1 cellular context compared by ENCODE assay signal in the genomic region with DNA sequence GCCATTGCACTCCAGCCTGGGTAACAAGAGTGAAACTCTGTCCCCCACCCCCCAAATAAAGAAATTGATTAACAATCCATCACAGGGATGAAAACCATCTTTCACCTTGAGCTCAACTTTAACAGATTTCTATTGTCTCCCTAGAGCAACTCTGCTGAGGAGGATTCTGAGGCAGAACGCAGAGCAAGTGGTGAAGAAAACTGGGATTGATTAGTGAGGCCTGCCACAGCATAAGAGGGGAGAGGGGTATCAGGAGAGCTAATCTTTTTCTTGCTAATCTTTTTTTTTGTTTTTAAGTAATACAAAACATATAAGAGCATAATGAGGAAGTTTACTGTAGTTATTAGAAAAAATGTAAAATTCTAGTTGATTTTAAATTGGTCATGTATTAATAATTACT.
TF ChIP-seq lines count a peak whose summit lies in the region.

No MANE protein-coding gene starts in this region.

TF ChIP-seq in K562, 482 proteins besides CTCF, POLR2A, EP300 and RAD21 (continued from another document):
- TF ChIP-seq, protein P1, sequence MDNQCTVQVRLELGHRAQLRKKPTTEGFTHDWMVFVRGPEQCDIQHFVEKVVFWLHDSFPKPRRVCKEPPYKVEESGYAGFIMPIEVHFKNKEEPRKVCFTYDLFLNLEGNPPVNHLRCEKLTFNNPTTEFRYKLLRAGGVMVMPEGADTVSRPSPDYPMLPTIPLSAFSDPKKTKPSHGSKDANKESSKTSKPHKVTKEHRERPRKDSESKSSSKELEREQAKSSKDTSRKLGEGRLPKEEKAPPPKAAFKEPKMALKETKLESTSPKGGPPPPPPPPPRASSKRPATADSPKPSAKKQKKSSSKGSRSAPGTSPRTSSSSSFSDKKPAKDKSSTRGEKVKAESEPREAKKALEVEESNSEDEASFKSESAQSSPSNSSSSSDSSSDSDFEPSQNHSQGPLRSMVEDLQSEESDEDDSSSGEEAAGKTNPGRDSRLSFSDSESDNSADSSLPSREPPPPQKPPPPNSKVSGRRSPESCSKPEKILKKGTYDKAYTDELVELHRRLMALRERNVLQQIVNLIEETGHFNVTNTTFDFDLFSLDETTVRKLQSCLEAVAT (IDR thresholded peaks at IDR 0.05) = peak in 1 of 2 experiments; percentile 96; a peak in 2 of 4 replicates
- TF ChIP-seq MEIS2 (IDR thresholded peaks at IDR 0.05; ENCODE audit: partially characterized antibody) = no peak
- TF ChIP-seq, protein P2, sequence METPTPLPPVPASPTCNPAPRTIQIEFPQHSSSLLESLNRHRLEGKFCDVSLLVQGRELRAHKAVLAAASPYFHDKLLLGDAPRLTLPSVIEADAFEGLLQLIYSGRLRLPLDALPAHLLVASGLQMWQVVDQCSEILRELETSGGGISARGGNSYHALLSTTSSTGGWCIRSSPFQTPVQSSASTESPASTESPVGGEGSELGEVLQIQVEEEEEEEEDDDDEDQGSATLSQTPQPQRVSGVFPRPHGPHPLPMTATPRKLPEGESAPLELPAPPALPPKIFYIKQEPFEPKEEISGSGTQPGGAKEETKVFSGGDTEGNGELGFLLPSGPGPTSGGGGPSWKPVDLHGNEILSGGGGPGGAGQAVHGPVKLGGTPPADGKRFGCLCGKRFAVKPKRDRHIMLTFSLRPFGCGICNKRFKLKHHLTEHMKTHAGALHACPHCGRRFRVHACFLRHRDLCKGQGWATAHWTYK (CRISPR knock-in tag; IDR thresholded peaks at IDR 0.05) = no peak
- TF ChIP-seq, protein P3, sequence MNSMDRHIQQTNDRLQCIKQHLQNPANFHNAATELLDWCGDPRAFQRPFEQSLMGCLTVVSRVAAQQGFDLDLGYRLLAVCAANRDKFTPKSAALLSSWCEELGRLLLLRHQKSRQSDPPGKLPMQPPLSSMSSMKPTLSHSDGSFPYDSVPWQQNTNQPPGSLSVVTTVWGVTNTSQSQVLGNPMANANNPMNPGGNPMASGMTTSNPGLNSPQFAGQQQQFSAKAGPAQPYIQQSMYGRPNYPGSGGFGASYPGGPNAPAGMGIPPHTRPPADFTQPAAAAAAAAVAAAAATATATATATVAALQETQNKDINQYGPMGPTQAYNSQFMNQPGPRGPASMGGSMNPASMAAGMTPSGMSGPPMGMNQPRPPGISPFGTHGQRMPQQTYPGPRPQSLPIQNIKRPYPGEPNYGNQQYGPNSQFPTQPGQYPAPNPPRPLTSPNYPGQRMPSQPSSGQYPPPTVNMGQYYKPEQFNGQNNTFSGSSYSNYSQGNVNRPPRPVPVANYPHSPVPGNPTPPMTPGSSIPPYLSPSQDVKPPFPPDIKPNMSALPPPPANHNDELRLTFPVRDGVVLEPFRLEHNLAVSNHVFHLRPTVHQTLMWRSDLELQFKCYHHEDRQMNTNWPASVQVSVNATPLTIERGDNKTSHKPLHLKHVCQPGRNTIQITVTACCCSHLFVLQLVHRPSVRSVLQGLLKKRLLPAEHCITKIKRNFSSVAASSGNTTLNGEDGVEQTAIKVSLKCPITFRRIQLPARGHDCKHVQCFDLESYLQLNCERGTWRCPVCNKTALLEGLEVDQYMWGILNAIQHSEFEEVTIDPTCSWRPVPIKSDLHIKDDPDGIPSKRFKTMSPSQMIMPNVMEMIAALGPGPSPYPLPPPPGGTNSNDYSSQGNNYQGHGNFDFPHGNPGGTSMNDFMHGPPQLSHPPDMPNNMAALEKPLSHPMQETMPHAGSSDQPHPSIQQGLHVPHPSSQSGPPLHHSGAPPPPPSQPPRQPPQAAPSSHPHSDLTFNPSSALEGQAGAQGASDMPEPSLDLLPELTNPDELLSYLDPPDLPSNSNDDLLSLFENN (IDR thresholded peaks at IDR 0.05; ENCODE audit: low read depth in 2 of 2, low read length in 2 of 2) = peak in 1 of 2 experiments; percentile 69; a peak in 2 of 4 replicates
- no peak for TF ChIP-seq ZNF707 (CRISPR knock-in tag; conservative IDR thresholded peaks at IDR 0.05)
- TF ChIP-seq ZNF77 (CRISPR knock-in tag; IDR thresholded peaks at IDR 0.05) = no peak
- no peak for TF ChIP-seq ZNF12 (CRISPR knock-in tag; IDR thresholded peaks at IDR 0.05)
- TF ChIP-seq FOXK2 (conservative IDR thresholded peaks at IDR 0.05 in 1 of 2, IDR thresholded peaks at IDR 0.05 in 1 of 2; ENCODE audit: low read depth in 2 of 2) = no peak
- no peak for TF ChIP-seq SPI1 (IDR thresholded peaks at IDR 0.05; ENCODE audit: borderline replicate concordance, low read depth, low read length)
- TF ChIP-seq L3MBTL2 (IDR thresholded peaks at IDR 0.05) = no peak
- TF ChIP-seq BACH1 (tag; IDR thresholded peaks at IDR 0.05) = no peak
- TF ChIP-seq SMARCA4 (IDR thresholded peaks at IDR 0.05) = no peak
- TF ChIP-seq RFX7 (CRISPR knock-in tag; IDR thresholded peaks at IDR 0.05) = no peak
- peak; percentile 91 for TF ChIP-seq ZBTB17 (CRISPR knock-in tag; IDR thresholded peaks at IDR 0.05)
- TF ChIP-seq, protein P4, sequence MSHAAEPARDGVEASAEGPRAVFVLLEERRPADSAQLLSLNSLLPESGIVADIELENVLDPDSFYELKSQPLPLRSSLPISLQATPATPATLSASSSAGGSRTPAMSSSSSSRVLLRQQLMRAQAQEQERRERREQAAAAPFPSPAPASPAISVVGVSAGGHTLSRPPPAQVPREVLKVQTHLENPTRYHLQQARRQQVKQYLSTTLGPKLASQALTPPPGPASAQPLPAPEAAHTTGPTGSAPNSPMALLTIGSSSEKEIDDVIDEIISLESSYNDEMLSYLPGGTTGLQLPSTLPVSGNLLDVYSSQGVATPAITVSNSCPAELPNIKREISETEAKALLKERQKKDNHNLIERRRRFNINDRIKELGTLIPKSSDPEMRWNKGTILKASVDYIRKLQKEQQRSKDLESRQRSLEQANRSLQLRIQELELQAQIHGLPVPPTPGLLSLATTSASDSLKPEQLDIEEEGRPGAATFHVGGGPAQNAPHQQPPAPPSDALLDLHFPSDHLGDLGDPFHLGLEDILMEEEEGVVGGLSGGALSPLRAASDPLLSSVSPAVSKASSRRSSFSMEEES (CRISPR knock-in tag; IDR thresholded peaks at IDR 0.05) = no peak
